19 cellular contexts compared by ENCODE assay signal in genomic region chr20:53226788-53227187, GRCh38.
A peak's percentile ranks its signal among the peaks of the same experiment; 100 is the strongest.
DNase-seq lines count a peak whose midpoint lies in the region; ATAC-seq lines count a peak whose summit lies in the region.
"Had no signal": no experiment of that assay in that cellular context is flagged by ENCODE, and none has a peak within 500 bp of the region (broad histone marks: within the 10 kb centered on the region; RNA-seq: fewer than 3 reads in every experiment).

No MANE protein-coding gene starts in this region.

- no peaks in the 10 kb centered on the region for H3K36me3 ChIP-seq in iPS-20b (ENCODE audit: insufficient read depth, low read depth, low read length)
- H3K36me3 ChIP-seq: ovary had no signal

- H3K9me3 ChIP-seq in iPS-20b (ENCODE audit: insufficient read depth, low read depth, low read length): no peaks in the 10 kb centered on the region
- H3K9me3 ChIP-seq: ovary had no signal

- no peaks in the 10 kb centered on the region for H3K9me3 Mint-ChIP-seq in activated T-helper 2 cell treated with anti-CD3 and anti-CD28 coated beads, Interferon-gamma antibody, Interleukin-2, Interleukin-4, amounts not matched to agents 10 μg/mL and 5 μg/mL and 100 μg/mL, durations not matched to agents 14 hours and 24 hours and 36 hours
- H3K9me3 Mint-ChIP-seq: activated naive CD4-positive, alpha-beta T cell treated with anti-CD3 and anti-CD28 coated beads, Interleukin-2, amount 50 U/mL, for 72 hours; CD8-positive, alpha-beta memory T cell; effector memory CD8-positive, alpha-beta T cell had no signal

- peaks cover 3% of the 10 kb centered on the region for H3K27me3 Mint-ChIP-seq in activated T-helper 2 cell treated with anti-CD3 and anti-CD28 coated beads, Interferon-gamma antibody, Interleukin-2, Interleukin-4, amounts not matched to agents 10 μg/mL and 5 μg/mL and 100 μg/mL, durations not matched to agents 14 hours and 24 hours and 36 hours (ENCODE audit: low read depth)

- ATAC-seq in GM18867 (IDR thresholded peaks at IDR 0.05; ENCODE audit: unreplicated experiment) (peak; percentile 62), GM21717 (IDR thresholded peaks at IDR 0.05; ENCODE audit: unreplicated experiment) (peak; percentile 58), HG03565 (IDR thresholded peaks at IDR 0.05; ENCODE audit: unreplicated experiment) (peak; percentile 57), HG03025 (IDR thresholded peaks at IDR 0.05; ENCODE audit: low FRiP score, unreplicated experiment) (no peak)
- ATAC-seq: activated naive CD4-positive, alpha-beta T cell treated with anti-CD3 and anti-CD28 coated beads, Interleukin-2, amount 50 U/mL, for 72 hours; effector memory CD8-positive, alpha-beta T cell had no signal

- H3K4me3 ChIP-seq in iPS-20b (ENCODE audit: low read length): no peak overlapping the region
- H3K4me3 ChIP-seq: ovary had no signal

- no peaks in the 10 kb centered on the region for H3K27me3 ChIP-seq in iPS-20b (ENCODE audit: insufficient read depth, low read length)
- H3K27me3 ChIP-seq: ovary had no signal

- H3K4me3 Mint-ChIP-seq in activated T-helper 2 cell treated with anti-CD3 and anti-CD28 coated beads, Interferon-gamma antibody, Interleukin-2, Interleukin-4, amounts not matched to agents 10 μg/mL and 5 μg/mL and 100 μg/mL, durations not matched to agents 14 hours and 24 hours and 36 hours (ENCODE audit: low read depth): no peak overlapping the region
- H3K4me3 Mint-ChIP-seq: CD8-positive, alpha-beta memory T cell; effector memory CD8-positive, alpha-beta T cell had no signal

- no peak overlapping the region for H3K27ac Mint-ChIP-seq in activated T-helper 2 cell treated with anti-CD3 and anti-CD28 coated beads, Interferon-gamma antibody, Interleukin-2, Interleukin-4, amounts not matched to agents 10 μg/mL and 5 μg/mL and 100 μg/mL, durations not matched to agents 14 hours and 24 hours and 36 hours
- H3K27ac Mint-ChIP-seq: CD8-positive, alpha-beta memory T cell; effector memory CD8-positive, alpha-beta T cell had no signal

- no peak overlapping the region for H3K27ac ChIP-seq in iPS-20b (ENCODE audit: low read length)
- H3K27ac ChIP-seq: ovary, VCaP had no signal

- no peaks in the 10 kb centered on the region for H3K4me1 Mint-ChIP-seq in activated T-helper 2 cell treated with anti-CD3 and anti-CD28 coated beads, Interferon-gamma antibody, Interleukin-2, Interleukin-4, amounts not matched to agents 10 μg/mL and 5 μg/mL and 100 μg/mL, durations not matched to agents 14 hours and 24 hours and 36 hours (ENCODE audit: low read depth)
- H3K4me1 Mint-ChIP-seq: CD8-positive, alpha-beta memory T cell had no signal

- no peak for DNase-seq in HPDE6-E6E7 (ENCODE audit: extremely low spot score)
- no peak for DNase-seq in NCI-H82 (lab: John Stamatoyannopoulos, UW)
- DNase-seq in activated T-helper 2 cell treated with anti-CD3 and anti-CD28 coated beads, Interferon-gamma antibody, Interleukin-2, Interleukin-4, amounts not matched to agents 10 μg/mL and 5 μg/mL and 100 μg/mL, durations not matched to agents 14 hours and 24 hours and 36 hours (ENCODE audit: low spot score): no peak
- DNase-seq: CD8-positive, alpha-beta memory T cell; effector memory CD8-positive, alpha-beta T cell; H7; IMR-90; NCI-H187; NCI-H446; NK-92 treated with Interleukin-12 subunit alpha and Interleukin-12 subunit beta, amount 100 ng/mL, for 24 hours; ovary; Right ventricle myocardium superior had no signal

- H3K9ac ChIP-seq in iPS-20b (ENCODE audit: low read depth, low read length): peak overlapping the region; percentile 34; the same call in 1 of the 2 replicates

- H3K36me3 Mint-ChIP-seq in activated T-helper 2 cell treated with anti-CD3 and anti-CD28 coated beads, Interferon-gamma antibody, Interleukin-2, Interleukin-4, amounts not matched to agents 10 μg/mL and 5 μg/mL and 100 μg/mL, durations not matched to agents 14 hours and 24 hours and 36 hours (ENCODE audit: low read depth): no peaks in the 10 kb centered on the region
- H3K36me3 Mint-ChIP-seq: CD8-positive, alpha-beta memory T cell had no signal

- H3K4me1 ChIP-seq in iPS-20b (ENCODE audit: insufficient read depth, low read length): peaks cover 6% of the 10 kb centered on the region; the same call in 1 of the 2 replicates

- intact Hi-C loops in activated T-helper 2 cell treated with anti-CD3 and anti-CD28 coated beads, Interferon-gamma antibody, Interleukin-2, Interleukin-4, amounts not matched to agents 10 μg/mL and 5 μg/mL and 100 μg/mL, durations not matched to agents 14 hours and 24 hours and 36 hours (cut with micrococcal nuclease): no loop called here
